ENCODE assay signal across 22 cellular contexts in the genomic region with DNA sequence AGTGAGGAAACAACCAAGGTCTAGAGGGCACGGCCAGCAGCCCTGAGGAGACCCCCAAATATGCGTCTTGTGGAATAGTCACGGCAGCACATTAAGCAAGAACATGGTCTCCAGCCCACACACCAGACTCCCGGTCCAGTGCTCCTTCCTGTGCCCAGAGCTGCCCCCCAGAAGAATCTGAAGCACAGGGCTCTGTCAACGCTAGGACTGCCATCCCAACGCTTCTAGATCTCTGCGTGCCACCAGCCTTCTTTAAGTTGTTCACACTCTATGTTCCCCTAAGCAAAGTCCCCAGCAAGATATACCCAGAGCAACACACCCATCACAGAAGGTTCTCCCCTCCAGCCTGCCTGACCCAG. TPM values are rescaled to one million over a fixed set of nuclear protein-coding genes. Genes with fewer than 3 reads are reported as not detected.
DNase-seq lines count a peak whose midpoint lies in the region; ATAC-seq and TF ChIP-seq lines count a peak whose summit lies in the region.
"Had no signal": no experiment of that assay in that cellular context is flagged by ENCODE, and none has a peak within 500 bp of the region (broad histone marks: within the 10 kb centered on the region; RNA-seq: fewer than 3 reads in every experiment).

No MANE protein-coding gene starts in this region.

- peak overlapping the region; percentile 42 for H3K4me3 Mint-ChIP-seq in CD4-positive, alpha-beta T cell
- H3K4me3 Mint-ChIP-seq in activated naive CD8-positive, alpha-beta T cell treated with anti-CD3 and anti-CD28 coated beads, Interleukin-2, amount 10 ng/mL, durations not matched to agents 7 days and 5 days = peak overlapping the region; percentile 51
- H3K4me3 Mint-ChIP-seq in stimulated activated effector memory CD8-positive, alpha-beta T cell treated with anti-CD3 and anti-CD28 coated beads, Interleukin-12 subunit alpha, Interleukin-12 subunit beta, amount 100 ng/mL, for 72 hours = no peak overlapping the region
- H3K4me3 Mint-ChIP-seq: central memory CD8-positive, alpha-beta T cell had no signal

- no peak for TF ChIP-seq EP300 in Ishikawa (IDR thresholded peaks at IDR 0.05; ENCODE audit: borderline replicate concordance)
- no peak for TF ChIP-seq EP300 in suprapubic skin (IDR thresholded peaks at IDR 0.05)

- POLR2A ChIA-PET in CD4-positive, alpha-beta T cell (lab: Charles Lee) = interaction anchor here (7.9 kb wide), 1 partner anchor 31 kb away, joined by 112 read pairs; the partner anchor contains the start of gene MTFP1
- POLR2A ChIA-PET in activated naive CD8-positive, alpha-beta T cell treated with anti-CD3 and anti-CD28 coated beads, Interleukin-2, amount 10 ng/mL, durations not matched to agents 7 days and 5 days (lab: Charles Lee) = interaction anchor here (2.0 to 10.5 kb wide), 3 partner anchors 31 to 104 kb away, joined by 5 to 156 read pairs (median 100); partner anchors contain the start of genes CASTOR1, CCDC157, MTFP1 and SF3A1

- no peak overlapping the region for H3K4me2 ChIP-seq in mesendoderm (ENCODE audit: low read length)

- no peak overlapping the region for H3K9ac ChIP-seq in mesendoderm (ENCODE audit: low read length)

- H3K27me3 ChIP-seq in CD4-positive, alpha-beta T cell (ENCODE audit: control insufficient read depth, insufficient read depth, low read length) = no peaks in the 10 kb centered on the region
- H3K27me3 ChIP-seq in mesendoderm (ENCODE audit: insufficient read depth, low read length, poor library complexity) = no peaks in the 10 kb centered on the region
- no peaks in the 10 kb centered on the region for H3K27me3 ChIP-seq in suprapubic skin
- peaks cover 0 to 33% of the 10 kb centered on the region in 2 donors for H3K27me3 ChIP-seq in left lung

- H3K4me1 ChIP-seq in mesendoderm (ENCODE audit: control insufficient read depth, low read depth, low read length) = peaks cover 9% of the 10 kb centered on the region
- peaks cover 18% of the 10 kb centered on the region for H3K4me1 ChIP-seq in suprapubic skin
- peaks cover 3 to 24% of the 10 kb centered on the region in 2 donors for H3K4me1 ChIP-seq in left lung

- H3K4ac ChIP-seq in mesendoderm (ENCODE audit: low read depth, low read length) = no peak overlapping the region

- CTCF ChIA-PET in CD4-positive, alpha-beta T cell (lab: Charles Lee) = interaction anchor here (1.0 to 7.8 kb wide), 3 partner anchors 31 to 105 kb away, joined by 6 to 63 read pairs (median 8); partner anchors contain the start of gene MTFP1

- no peak overlapping the region for H4K8ac ChIP-seq in mesendoderm (ENCODE audit: low read depth, low read length)

- no peak overlapping the region for H3K23ac ChIP-seq in mesendoderm (ENCODE audit: low read length)

- H2BK15ac ChIP-seq in mesendoderm (replicated peaks; ENCODE audit: low read depth) = no peak overlapping the region

- H3K27ac ChIP-seq in CD4-positive, alpha-beta T cell (ENCODE audit: low read depth, low read length) = no peak overlapping the region
- H3K27ac ChIP-seq in mesendoderm (ENCODE audit: low read depth, low read length) (no peak overlapping the region), suprapubic skin (no peak overlapping the region), left lung (peak overlapping the region in 1 of 2 donors; percentile 11)
- H3K27ac ChIP-seq: psoas muscle, skin epidermis, tibial artery had no signal

- H3K36me3 Mint-ChIP-seq in CD4-positive, alpha-beta T cell (ENCODE audit: low read depth) = no peaks in the 10 kb centered on the region
- no peaks in the 10 kb centered on the region for H3K36me3 Mint-ChIP-seq in activated naive CD8-positive, alpha-beta T cell treated with anti-CD3 and anti-CD28 coated beads, Interleukin-2, amount 10 ng/mL, durations not matched to agents 7 days and 5 days
- peaks cover 6% of the 10 kb centered on the region for H3K36me3 Mint-ChIP-seq in stimulated activated effector memory CD8-positive, alpha-beta T cell treated with anti-CD3 and anti-CD28 coated beads, Interleukin-12 subunit alpha, Interleukin-12 subunit beta, amount 100 ng/mL, for 72 hours
- H3K36me3 Mint-ChIP-seq: CD8-positive, alpha-beta memory T cell had no signal

- no peaks in the 10 kb centered on the region for H3K27me3 Mint-ChIP-seq in CD4-positive, alpha-beta T cell
- no peaks in the 10 kb centered on the region for H3K27me3 Mint-ChIP-seq in activated naive CD8-positive, alpha-beta T cell treated with anti-CD3 and anti-CD28 coated beads, Interleukin-2, amount 10 ng/mL, durations not matched to agents 7 days and 5 days

- intact Hi-C loops in CD4-positive, alpha-beta T cell (cut with DNase I, micrococcal nuclease) = loop anchor here (5.0 to 10.0 kb wide), 3 partner anchors 212 to 529 kb away; partner anchors contain the start of gene TCN2 (in 1 of the 2)
- intact Hi-C loops in left lung (cut with DNase I) = loop anchor here in 1 of 2 donors (5.0 kb wide), 1 partner anchor 131 kb away; no protein-coding TSS in a partner anchor

- no peaks in the 10 kb centered on the region for H3K9me3 Mint-ChIP-seq in CD4-positive, alpha-beta T cell
- H3K9me3 Mint-ChIP-seq in activated naive CD8-positive, alpha-beta T cell treated with anti-CD3 and anti-CD28 coated beads, Interleukin-2, amount 10 ng/mL, durations not matched to agents 7 days and 5 days = no peaks in the 10 kb centered on the region
- no peaks in the 10 kb centered on the region for H3K9me3 Mint-ChIP-seq in stimulated activated effector memory CD8-positive, alpha-beta T cell treated with anti-CD3 and anti-CD28 coated beads, Interleukin-12 subunit alpha, Interleukin-12 subunit beta, amount 100 ng/mL, for 72 hours
- H3K9me3 Mint-ChIP-seq: CD8-positive, alpha-beta memory T cell; central memory CD8-positive, alpha-beta T cell had no signal

- H3K9me3 ChIP-seq in CD4-positive, alpha-beta T cell (ENCODE audit: control insufficient read depth, low read length) = no peaks in the 10 kb centered on the region
- no peaks in the 10 kb centered on the region for H3K9me3 ChIP-seq in suprapubic skin
- H3K9me3 ChIP-seq in left lung = no peaks in the 10 kb centered on the region
- H3K9me3 ChIP-seq: psoas muscle, tibial artery had no signal

- H3K79me2 ChIP-seq in mesendoderm (ENCODE audit: control insufficient read depth, insufficient read depth, low read length) = no peaks in the 10 kb centered on the region

- TF ChIP-seq RAD21 in Ishikawa (IDR thresholded peaks at IDR 0.05; ENCODE audit: low read depth) = no peak

- H2BK5ac ChIP-seq in mesendoderm (ENCODE audit: low read length) = no peak overlapping the region

- peaks cover 48% of the 10 kb centered on the region for H3K4me1 Mint-ChIP-seq in CD4-positive, alpha-beta T cell (ENCODE audit: low read depth)
- H3K4me1 Mint-ChIP-seq in activated naive CD8-positive, alpha-beta T cell treated with anti-CD3 and anti-CD28 coated beads, Interleukin-2, amount 10 ng/mL, durations not matched to agents 7 days and 5 days = peaks cover 42% of the 10 kb centered on the region
- H3K4me1 Mint-ChIP-seq in stimulated activated effector memory CD8-positive, alpha-beta T cell treated with anti-CD3 and anti-CD28 coated beads, Interleukin-12 subunit alpha, Interleukin-12 subunit beta, amount 100 ng/mL, for 72 hours = peaks cover 25% of the 10 kb centered on the region

- H2AK5ac ChIP-seq in mesendoderm (ENCODE audit: low read length) = peak overlapping the region; percentile 34

- peak overlapping the region; percentile 52 for H3K56ac ChIP-seq in mesendoderm (ENCODE audit: low read length)

- no peaks in the 10 kb centered on the region for H3K79me1 ChIP-seq in mesendoderm (ENCODE audit: low read length)

- no peaks in the 10 kb centered on the region for H3K36me3 ChIP-seq in mesendoderm (ENCODE audit: control insufficient read depth, insufficient read depth, low read length)
- no peaks in the 10 kb centered on the region for H3K36me3 ChIP-seq in suprapubic skin
- no peaks in the 10 kb centered on the region for H3K36me3 ChIP-seq in left lung
- H3K36me3 ChIP-seq: HAP-1, tibial artery had no signal

- no peak for TF ChIP-seq CTCF in CD4-positive, alpha-beta T cell (IDR thresholded peaks at IDR 0.05)
- TF ChIP-seq CTCF in suprapubic skin (IDR thresholded peaks at IDR 0.05) (no peak), left lung (IDR thresholded peaks at IDR 0.05) (no peak)

- peak overlapping the region; percentile 21 for H3K27ac Mint-ChIP-seq in CD4-positive, alpha-beta T cell
- peak overlapping the region; percentile 93 for H3K27ac Mint-ChIP-seq in activated naive CD8-positive, alpha-beta T cell treated with anti-CD3 and anti-CD28 coated beads, Interleukin-2, amount 10 ng/mL, durations not matched to agents 7 days and 5 days
- H3K27ac Mint-ChIP-seq in stimulated activated effector memory CD8-positive, alpha-beta T cell treated with anti-CD3 and anti-CD28 coated beads, Interleukin-12 subunit alpha, Interleukin-12 subunit beta, amount 100 ng/mL, for 72 hours = no peak overlapping the region

- no peak overlapping the region for H4K5ac ChIP-seq in mesendoderm (ENCODE audit: low read length)

- ATAC-seq in CD4-positive, alpha-beta T cell (ENCODE audit: poor library complexity) = no peak
- no peak for ATAC-seq in activated naive CD8-positive, alpha-beta T cell treated with anti-CD3 and anti-CD28 coated beads, Interleukin-2, amount 10 ng/mL, durations not matched to agents 7 days and 5 days (ENCODE audit: low read depth)
- no peak for ATAC-seq in left lung
- no peak for ATAC-seq in stimulated activated effector memory CD8-positive, alpha-beta T cell treated with anti-CD3 and anti-CD28 coated beads, Interleukin-12 subunit alpha, Interleukin-12 subunit beta, amount 100 ng/mL, for 72 hours
- ATAC-seq: psoas muscle had no signal

- no peak overlapping the region for H3K4me3 ChIP-seq in mesendoderm (ENCODE audit: low read length)
- H3K4me3 ChIP-seq in suprapubic skin = no peak overlapping the region
- H3K4me3 ChIP-seq in left lung = no peak overlapping the region
- H3K4me3 ChIP-seq: HAP-1, psoas muscle, skin epidermis, tibial artery had no signal

- TF ChIP-seq POLR2A in suprapubic skin (IDR thresholded peaks at IDR 0.05) = no peak

- no peak overlapping the region for H2BK120ac ChIP-seq in mesendoderm (ENCODE audit: low read depth, low read length)

- DNase-seq in CD4-positive, alpha-beta T cell = no peak
- DNase-seq in activated naive CD8-positive, alpha-beta T cell treated with anti-CD3 and anti-CD28 coated beads, Interleukin-2, amount 10 ng/mL, durations not matched to agents 7 days and 5 days = no peak
- DNase-seq in mesendoderm (no peak), suprapubic skin (ENCODE audit: low spot score in 2 of 2) (no peak), NCI-H748 (lab: John Stamatoyannopoulos, UW; ENCODE audit: unreplicated experiment) (no peak), left lung (no peak)
- no peak for DNase-seq in stimulated activated effector memory CD8-positive, alpha-beta T cell treated with anti-CD3 and anti-CD28 coated beads, Interleukin-12 subunit alpha, Interleukin-12 subunit beta, amount 100 ng/mL, for 72 hours (ENCODE audit: low spot score in 2 of 2)
- DNase-seq: activated CD4-positive, alpha-beta T cell treated with anti-CD3 and anti-CD28 coated beads, Interleukin-2, amount 50 U/mL, for 1 hour; activated naive CD4-positive, alpha-beta T cell; aorta; effector CD4-positive, alpha-beta T cell; NCI-H2107; NCI-H510A; psoas muscle; stimulated activated CD4-positive, alpha-beta T cell treated with anti-CD3 and anti-CD28 coated beads, Interleukin-2, amount 100 ng/mL, for 24 hours; stimulated activated naive CD4-positive, alpha-beta T cell; tibial artery had no signal

- H3K18ac ChIP-seq in mesendoderm (ENCODE audit: low read length) = no peak overlapping the region

- no CpG with 5 or more reads among the region's 7 CpGs for WGBS in mesendoderm (ENCODE audit: extremely low coverage, insufficient coverage, low lambda C conversion rate)
- WGBS in suprapubic skin = 87% methylated on average over 4 of the region's 7 CpGs

RNA-seq across cellular contexts. Expression of gene SEC14L2, which starts 3.5 kb away (rescaled TPM):
- 10 to 100 TPM; 74.6 to 79.8 TPM for total RNA-seq in CD4-positive, alpha-beta T cell
- total RNA-seq in activated naive CD8-positive, alpha-beta T cell treated with anti-CD3 and anti-CD28 coated beads, Interleukin-2, amount 10 ng/mL, durations not matched to agents 7 days and 5 days = 1 to 10 TPM; 9.9 TPM
- 1.6 TPM for polyA plus RNA-seq in mesendoderm (2013, experiment 1 of 2)
- 1.2 TPM for polyA plus RNA-seq in mesendoderm (2013, experiment 2 of 2)
- total RNA-seq in suprapubic skin = 10 to 100 TPM in 3 of 4 donors, 1 to 10 TPM in 1; 8.9 to 19.9 (median 13.5) TPM
- total RNA-seq in left lung = 1 to 10 TPM; 8.3 to 9.2 TPM

RNA-seq across cellular contexts. Expression of gene RNF215, which starts 6.1 kb away (rescaled TPM):
- 1 to 10 TPM; 4.6 to 4.9 TPM for total RNA-seq in CD4-positive, alpha-beta T cell
- 10 to 100 TPM; 11.1 to 11.3 TPM for total RNA-seq in activated naive CD8-positive, alpha-beta T cell treated with anti-CD3 and anti-CD28 coated beads, Interleukin-2, amount 10 ng/mL, durations not matched to agents 7 days and 5 days
- polyA plus RNA-seq in mesendoderm (2013, experiment 1 of 2) = 3.1 TPM
- 2.9 TPM for polyA plus RNA-seq in mesendoderm (2013, experiment 2 of 2)
- total RNA-seq in suprapubic skin (10 to 100 TPM in 2 of 4 donors, 1 to 10 TPM in 2; 6.3 to 15.5 (median 10.2) TPM), left lung (10 to 100 TPM; 14.6 to 19.0 TPM)

RNA-seq across cellular contexts. Expression of gene MTFP1, which starts 32.3 kb away (rescaled TPM):
- total RNA-seq in CD4-positive, alpha-beta T cell = 10 to 100 TPM; 37.2 to 38.0 TPM
- 10 to 100 TPM; 63.3 to 64.8 TPM for total RNA-seq in activated naive CD8-positive, alpha-beta T cell treated with anti-CD3 and anti-CD28 coated beads, Interleukin-2, amount 10 ng/mL, durations not matched to agents 7 days and 5 days
- polyA plus RNA-seq in mesendoderm (2013, experiment 1 of 2) = 24.5 TPM
- 24.6 TPM for polyA plus RNA-seq in mesendoderm (2013, experiment 2 of 2)
- total RNA-seq in suprapubic skin = 10 to 100 TPM in 1 of 4 donors, 1 to 10 TPM in 3; 2.5 to 13.7 (median 3.5) TPM
- 10 to 100 TPM; 15.6 to 31.8 TPM for total RNA-seq in left lung

RNA-seq across cellular contexts. Expression of gene CCDC157, which starts 36.5 kb away (rescaled TPM):
- 10 to 100 TPM in 1 of 2 experiments, 1 to 10 TPM in 1; 8.3 to 10.1 TPM for total RNA-seq in CD4-positive, alpha-beta T cell
- total RNA-seq in activated naive CD8-positive, alpha-beta T cell treated with anti-CD3 and anti-CD28 coated beads, Interleukin-2, amount 10 ng/mL, durations not matched to agents 7 days and 5 days = 1 to 10 TPM; 4.0 to 4.7 TPM
- 2.6 TPM for polyA plus RNA-seq in mesendoderm (2013, experiment 1 of 2)
- 2.6 TPM for polyA plus RNA-seq in mesendoderm (2013, experiment 2 of 2)
- total RNA-seq in suprapubic skin = 1 to 10 TPM; 2.2 to 4.7 (median 3.1) TPM
- total RNA-seq in left lung = 1 to 10 TPM; 2.8 to 3.9 TPM

RNA-seq across cellular contexts. Expression of gene SF3A1, which starts 36.6 kb away (rescaled TPM):
- 100 to 1,000 TPM; 335 to 388 TPM for total RNA-seq in CD4-positive, alpha-beta T cell
- 100 to 1,000 TPM; 220 to 233 TPM for total RNA-seq in activated naive CD8-positive, alpha-beta T cell treated with anti-CD3 and anti-CD28 coated beads, Interleukin-2, amount 10 ng/mL, durations not matched to agents 7 days and 5 days
- 264 TPM for polyA plus RNA-seq in mesendoderm (2013, experiment 1 of 2)
- 276 TPM for polyA plus RNA-seq in mesendoderm (2013, experiment 2 of 2)
- total RNA-seq in suprapubic skin = 100 to 1,000 TPM; 112 to 208 (median 152) TPM
- total RNA-seq in left lung = 100 to 1,000 TPM; 133 to 146 TPM
